2 cellular contexts compared by ENCODE assay signal in the genomic region with DNA sequence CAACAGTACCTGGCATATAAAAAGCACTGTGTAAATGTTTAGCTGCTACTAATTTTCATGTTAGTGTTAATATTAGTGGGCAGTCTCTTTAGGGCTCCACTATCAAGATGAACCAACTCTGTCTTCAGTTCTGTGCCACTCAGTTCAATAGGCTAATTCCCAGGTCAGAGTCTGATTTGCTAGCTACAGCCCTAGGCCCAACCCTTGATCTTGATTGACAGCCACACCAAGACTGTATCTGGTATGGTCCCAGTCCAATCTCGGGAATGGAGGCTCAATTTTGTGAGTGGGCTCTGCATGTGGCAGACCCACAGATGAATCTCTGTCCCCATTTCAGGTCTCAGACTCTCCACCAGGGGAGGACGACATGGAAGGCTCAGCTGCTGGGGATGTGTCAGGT.
TF ChIP-seq lines count a peak whose summit lies in the region.

No MANE protein-coding gene starts in this region.

TF ChIP-seq in HEK293T, 16 proteins besides CTCF, POLR2A, EP300 and RAD21 (continued from another document):
- TF ChIP-seq, protein P1, sequence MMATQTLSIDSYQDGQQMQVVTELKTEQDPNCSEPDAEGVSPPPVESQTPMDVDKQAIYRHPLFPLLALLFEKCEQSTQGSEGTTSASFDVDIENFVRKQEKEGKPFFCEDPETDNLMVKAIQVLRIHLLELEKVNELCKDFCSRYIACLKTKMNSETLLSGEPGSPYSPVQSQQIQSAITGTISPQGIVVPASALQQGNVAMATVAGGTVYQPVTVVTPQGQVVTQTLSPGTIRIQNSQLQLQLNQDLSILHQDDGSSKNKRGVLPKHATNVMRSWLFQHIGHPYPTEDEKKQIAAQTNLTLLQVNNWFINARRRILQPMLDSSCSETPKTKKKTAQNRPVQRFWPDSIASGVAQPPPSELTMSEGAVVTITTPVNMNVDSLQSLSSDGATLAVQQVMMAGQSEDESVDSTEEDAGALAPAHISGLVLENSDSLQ (IDR thresholded peaks at IDR 0.05): peak; percentile 88
TF ChIP-seq in HEK293T: peak in this region for 1.

TF ChIP-seq in GM12878, 131 proteins besides CTCF, POLR2A, EP300 and RAD21:
- TF ChIP-seq, protein P2, sequence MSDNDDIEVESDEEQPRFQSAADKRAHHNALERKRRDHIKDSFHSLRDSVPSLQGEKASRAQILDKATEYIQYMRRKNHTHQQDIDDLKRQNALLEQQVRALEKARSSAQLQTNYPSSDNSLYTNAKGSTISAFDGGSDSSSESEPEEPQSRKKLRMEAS (IDR thresholded peaks at IDR 0.05; ENCODE audit: low read depth, low read length): no peak
- TF ChIP-seq, protein P1 (IDR thresholded peaks at IDR 0.05): peak; percentile 91
- TF ChIP-seq, protein P3, sequence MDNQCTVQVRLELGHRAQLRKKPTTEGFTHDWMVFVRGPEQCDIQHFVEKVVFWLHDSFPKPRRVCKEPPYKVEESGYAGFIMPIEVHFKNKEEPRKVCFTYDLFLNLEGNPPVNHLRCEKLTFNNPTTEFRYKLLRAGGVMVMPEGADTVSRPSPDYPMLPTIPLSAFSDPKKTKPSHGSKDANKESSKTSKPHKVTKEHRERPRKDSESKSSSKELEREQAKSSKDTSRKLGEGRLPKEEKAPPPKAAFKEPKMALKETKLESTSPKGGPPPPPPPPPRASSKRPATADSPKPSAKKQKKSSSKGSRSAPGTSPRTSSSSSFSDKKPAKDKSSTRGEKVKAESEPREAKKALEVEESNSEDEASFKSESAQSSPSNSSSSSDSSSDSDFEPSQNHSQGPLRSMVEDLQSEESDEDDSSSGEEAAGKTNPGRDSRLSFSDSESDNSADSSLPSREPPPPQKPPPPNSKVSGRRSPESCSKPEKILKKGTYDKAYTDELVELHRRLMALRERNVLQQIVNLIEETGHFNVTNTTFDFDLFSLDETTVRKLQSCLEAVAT (IDR thresholded peaks at IDR 0.05): no peak
- TF ChIP-seq, protein P4, sequence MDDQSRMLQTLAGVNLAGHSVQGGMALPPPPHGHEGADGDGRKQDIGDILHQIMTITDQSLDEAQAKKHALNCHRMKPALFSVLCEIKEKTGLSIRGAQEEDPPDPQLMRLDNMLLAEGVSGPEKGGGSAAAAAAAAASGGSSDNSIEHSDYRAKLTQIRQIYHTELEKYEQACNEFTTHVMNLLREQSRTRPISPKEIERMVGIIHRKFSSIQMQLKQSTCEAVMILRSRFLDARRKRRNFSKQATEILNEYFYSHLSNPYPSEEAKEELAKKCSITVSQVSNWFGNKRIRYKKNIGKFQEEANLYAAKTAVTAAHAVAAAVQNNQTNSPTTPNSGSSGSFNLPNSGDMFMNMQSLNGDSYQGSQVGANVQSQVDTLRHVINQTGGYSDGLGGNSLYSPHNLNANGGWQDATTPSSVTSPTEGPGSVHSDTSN (IDR thresholded peaks at IDR 0.05; ENCODE audit: insufficient replicate concordance, low read depth, low read length): peak; percentile 74
- no peak for TF ChIP-seq BCL11A (IDR thresholded peaks at IDR 0.05; ENCODE audit: low read depth, low read length)
- TF ChIP-seq, protein P5, sequence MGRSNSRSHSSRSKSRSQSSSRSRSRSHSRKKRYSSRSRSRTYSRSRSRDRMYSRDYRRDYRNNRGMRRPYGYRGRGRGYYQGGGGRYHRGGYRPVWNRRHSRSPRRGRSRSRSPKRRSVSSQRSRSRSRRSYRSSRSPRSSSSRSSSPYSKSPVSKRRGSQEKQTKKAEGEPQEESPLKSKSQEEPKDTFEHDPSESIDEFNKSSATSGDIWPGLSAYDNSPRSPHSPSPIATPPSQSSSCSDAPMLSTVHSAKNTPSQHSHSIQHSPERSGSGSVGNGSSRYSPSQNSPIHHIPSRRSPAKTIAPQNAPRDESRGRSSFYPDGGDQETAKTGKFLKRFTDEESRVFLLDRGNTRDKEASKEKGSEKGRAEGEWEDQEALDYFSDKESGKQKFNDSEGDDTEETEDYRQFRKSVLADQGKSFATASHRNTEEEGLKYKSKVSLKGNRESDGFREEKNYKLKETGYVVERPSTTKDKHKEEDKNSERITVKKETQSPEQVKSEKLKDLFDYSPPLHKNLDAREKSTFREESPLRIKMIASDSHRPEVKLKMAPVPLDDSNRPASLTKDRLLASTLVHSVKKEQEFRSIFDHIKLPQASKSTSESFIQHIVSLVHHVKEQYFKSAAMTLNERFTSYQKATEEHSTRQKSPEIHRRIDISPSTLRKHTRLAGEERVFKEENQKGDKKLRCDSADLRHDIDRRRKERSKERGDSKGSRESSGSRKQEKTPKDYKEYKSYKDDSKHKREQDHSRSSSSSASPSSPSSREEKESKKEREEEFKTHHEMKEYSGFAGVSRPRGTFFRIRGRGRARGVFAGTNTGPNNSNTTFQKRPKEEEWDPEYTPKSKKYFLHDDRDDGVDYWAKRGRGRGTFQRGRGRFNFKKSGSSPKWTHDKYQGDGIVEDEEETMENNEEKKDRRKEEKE (IDR thresholded peaks at IDR 0.05): no peak
TF ChIP-seq in GM12878: peak in this region for 2.
